9 cellular contexts compared by ENCODE assay signal in genomic region chr12:56256326-56256960, GRCh38. TPM values are rescaled to one million over a fixed set of nuclear protein-coding genes. Genes with fewer than 3 reads are reported as not detected.
DNase-seq lines count a peak whose midpoint lies in the region; ATAC-seq and TF ChIP-seq lines count a peak whose summit lies in the region.
"Had no signal": no experiment of that assay in that cellular context is flagged by ENCODE, and none has a peak within 500 bp of the region (broad histone marks: within the 10 kb centered on the region; RNA-seq: fewer than 3 reads in every experiment).

No MANE protein-coding gene starts in this region.

- H3K36me3 Mint-ChIP-seq in endodermal cell (ENCODE audit: low read depth) (peaks cover 47% of the 10 kb centered on the region), osteocyte (ENCODE audit: unreplicated experiment) (peaks cover 26% of the 10 kb centered on the region)

- H3F3A ChIP-seq in DOHH2 (ENCODE audit: control insufficient read depth, insufficient read depth) (peaks cover 3% of the 10 kb centered on the region), PC-9 (ENCODE audit: insufficient read depth, low read depth) (peaks cover 13% of the 10 kb centered on the region; the same call in 1 of the 2 replicates)

- H3K36me3 ChIP-seq in DOHH2 (ENCODE audit: control insufficient read depth, low read length) (peaks cover 57% of the 10 kb centered on the region), PC-9 (ENCODE audit: low read depth) (peaks cover 31% of the 10 kb centered on the region), endodermal cell (ENCODE audit: control insufficient read depth, insufficient read depth, low read length) (peaks cover 53% of the 10 kb centered on the region)

- H3K27me3 ChIP-seq in DOHH2 (ENCODE audit: control insufficient read depth, low read length) (no peaks in the 10 kb centered on the region), PC-9 (ENCODE audit: insufficient read depth, low read depth) (no peaks in the 10 kb centered on the region), endodermal cell (ENCODE audit: control insufficient read depth, insufficient read depth, low read length, poor library complexity, severe bottlenecking) (no peaks in the 10 kb centered on the region)

- POLR2A ChIA-PET in PC-9 (lab: Charles Lee; ENCODE audit: unreplicated experiment), result interaction anchor here (0.6 kb wide), 1 partner anchor 143 kb away, joined by 3 read pairs; no protein-coding TSS in a partner anchor

- TF ChIP-seq CTCF in DOHH2 (IDR thresholded peaks at IDR 0.05; ENCODE audit: low read depth, low read length, poor library complexity, severe bottlenecking) (no peak), PC-9 (conservative IDR thresholded peaks at IDR 0.05) (no peak), endodermal cell (conservative IDR thresholded peaks at IDR 0.05) (peak; percentile 52), osteocyte (IDR thresholded peaks at IDR 0.05) (peak; percentile 14)

- H3K27ac ChIP-seq in DOHH2 (ENCODE audit: low read depth, low read length), result no peak overlapping the region
- no peak overlapping the region for H3K27ac ChIP-seq in PC-9
- no peak overlapping the region for H3K27ac ChIP-seq in endodermal cell (ENCODE audit: low read depth, low read length)

- H3K79me2 ChIP-seq in DOHH2 (ENCODE audit: control insufficient read depth, low read length) (peaks cover 25% of the 10 kb centered on the region), PC-9 (ENCODE audit: low read depth) (peaks cover 26% of the 10 kb centered on the region)

- intact Hi-C loops in PC-9 (cut with micrococcal nuclease; ENCODE audit: unreplicated experiment), result no loop called here

- no TSS peak for BruUV-seq in PC-9 (replicated peaks; lab: Mats Ljungman, UMichigan)

- H3K9me2 ChIP-seq in DOHH2 (replicated peaks; ENCODE audit: control insufficient read depth, low read length) (no peaks in the 10 kb centered on the region), PC-9 (ENCODE audit: insufficient read depth) (no peaks in the 10 kb centered on the region; the same call in 1 of the 2 replicates)

- H3K9me3 ChIP-seq in DOHH2 (ENCODE audit: control insufficient read depth, insufficient read depth, low read length) (no peaks in the 10 kb centered on the region), PC-9 (ENCODE audit: insufficient read depth, low read depth) (no peaks in the 10 kb centered on the region), endodermal cell (ENCODE audit: control insufficient read depth, low read length) (no peaks in the 10 kb centered on the region)

- H3K4me3 ChIP-seq in DOHH2 (ENCODE audit: low read length), result peak overlapping the region; percentile 100; the same call in 1 of the 2 replicates
- H3K4me3 ChIP-seq in PC-9, result no peak overlapping the region; the same call in 1 of the 2 replicates
- H3K4me3 ChIP-seq in endodermal cell (ENCODE audit: low read length), result peak overlapping the region; percentile 96

- CTCF ChIA-PET in PC-9 (lab: Charles Lee), result no interaction called here

- H3K4me3 Mint-ChIP-seq in endodermal cell (peak overlapping the region; percentile 95), osteocyte (ENCODE audit: unreplicated experiment) (peak overlapping the region; percentile 93)

- peak overlapping the region; percentile 6 for H3K27ac Mint-ChIP-seq in endodermal cell
- H3K27ac Mint-ChIP-seq in osteocyte (ENCODE audit: unreplicated experiment), result peak overlapping the region; percentile 87

- H2AFZ ChIP-seq in PC-9, result no peak overlapping the region

- no peaks in the 10 kb centered on the region for H3K9me3 Mint-ChIP-seq in endodermal cell
- no peaks in the 10 kb centered on the region for H3K9me3 Mint-ChIP-seq in osteocyte (ENCODE audit: unreplicated experiment)

- ATAC-seq in GM18868 (IDR thresholded peaks at IDR 0.05; ENCODE audit: unreplicated experiment), result no peak
- no peak for ATAC-seq in GM19023 (IDR thresholded peaks at IDR 0.05; ENCODE audit: unreplicated experiment)

- H3K27me3 Mint-ChIP-seq in endodermal cell (ENCODE audit: insufficient read depth) (no peaks in the 10 kb centered on the region), osteocyte (ENCODE audit: unreplicated experiment) (no peaks in the 10 kb centered on the region)

- H3K4me1 Mint-ChIP-seq in endodermal cell (peaks cover 19% of the 10 kb centered on the region), osteocyte (ENCODE audit: unreplicated experiment) (peaks cover 29% of the 10 kb centered on the region)

- DNase-seq in PC-9, result no peak
- peak; percentile 81 for DNase-seq in endodermal cell
- DNase-seq in osteocyte (ENCODE audit: extremely low spot score, unreplicated experiment), result no peak
- DNase-seq in effector CD8-positive, alpha-beta T cell (lab: John Stamatoyannopoulos, UW), result no peak
- no peak for DNase-seq in NCI-H2107 (lab: John Stamatoyannopoulos, UW)
- DNase-seq: NCI-H69 had no signal

- peaks cover 20% of the 10 kb centered on the region for H3K4me1 ChIP-seq in DOHH2 (ENCODE audit: control insufficient read depth, low read length)
- H3K4me1 ChIP-seq in PC-9 (replicated peaks; ENCODE audit: insufficient read depth), result peaks cover 22% of the 10 kb centered on the region
- no peaks in the 10 kb centered on the region for H3K4me1 ChIP-seq in endodermal cell (ENCODE audit: control insufficient read depth, insufficient read depth, low read length)

- H4K20me1 ChIP-seq in DOHH2 (ENCODE audit: control insufficient read depth, insufficient read depth, low read depth, low read length) (no peaks in the 10 kb centered on the region), PC-9 (ENCODE audit: insufficient read depth) (peaks cover 19% of the 10 kb centered on the region)

- 59% methylated on average over 4 of the region's 4 CpGs; no CpG with 5 or more reads in 1 of the 2 experiments for WGBS in endodermal cell (ENCODE audit: insufficient coverage in 1 of 2, insufficient read length in 1 of 2), 2 experiments

- no peak overlapping the region for H3K9ac ChIP-seq in endodermal cell (ENCODE audit: extremely low read depth, low read length, poor library complexity, severe bottlenecking)

- H3K4me2 ChIP-seq in DOHH2 (ENCODE audit: low read length), result peak overlapping the region; percentile 100
- peak overlapping the region; percentile 96 for H3K4me2 ChIP-seq in PC-9

RNA-seq across cellular contexts. Expression of gene ANKRD52, which starts 1.7 kb away (rescaled TPM):
- total RNA-seq in PC-9 (2021), result 59.4 and 62.8 TPM in 2 replicates
- 10 to 100 TPM; 39.3 to 54.9 TPM for total RNA-seq in endodermal cell
- polyA plus RNA-seq in endodermal cell (2013, experiment 1 of 2), result 22.7 TPM
- 20.4 TPM for polyA plus RNA-seq in endodermal cell (2013, experiment 2 of 2)
- 67.7 and 75.4 TPM in 2 replicates for total RNA-seq in osteocyte

RNA-seq across cellular contexts. Expression of gene COQ10A, which starts 10.3 kb away (rescaled TPM):
- total RNA-seq in PC-9 (2021) (6.5 and 6.9 TPM in 2 replicates), endodermal cell (10 to 100 TPM; 20.5 to 23.2 TPM), osteocyte (12.8 and 14.4 TPM in 2 replicates)
- polyA plus RNA-seq in endodermal cell (2013, experiment 1 of 2), result 23.1 TPM
- polyA plus RNA-seq in endodermal cell (2013, experiment 2 of 2), result 17.5 TPM

RNA-seq across cellular contexts. Expression of gene SLC39A5, which starts 26.6 kb away (rescaled TPM):
- total RNA-seq in PC-9 (2021) (0.87 and 2.8 TPM in 2 replicates), endodermal cell (1 to 10 TPM; 2.5 to 3.2 TPM), osteocyte (0.81 TPM in 1 of 2 replicates, not detected in the other)
- polyA plus RNA-seq in endodermal cell (2013, experiment 1 of 2), result 3.1 TPM
- 1.6 TPM for polyA plus RNA-seq in endodermal cell (2013, experiment 2 of 2)

RNA-seq across cellular contexts. Expression of gene NABP2, which starts 32.3 kb away (rescaled TPM):
- total RNA-seq in PC-9 (2021) (58.2 and 68.5 TPM in 2 replicates), endodermal cell (10 to 100 TPM; 27.0 to 35.1 TPM), osteocyte (42.1 and 45.3 TPM in 2 replicates)
- 43.7 TPM for polyA plus RNA-seq in endodermal cell (2013, experiment 1 of 2)
- 41.2 TPM for polyA plus RNA-seq in endodermal cell (2013, experiment 2 of 2)

RNA-seq across cellular contexts. Expression of gene RNF41, which starts 34.7 kb away (rescaled TPM):
- 29.5 and 33.4 TPM in 2 replicates for total RNA-seq in PC-9 (2021)
- 10 to 100 TPM; 45.8 to 48.9 TPM for total RNA-seq in endodermal cell
- polyA plus RNA-seq in endodermal cell (2013, experiment 1 of 2), result 41.5 TPM
- 40.9 TPM for polyA plus RNA-seq in endodermal cell (2013, experiment 2 of 2)
- 71.2 and 77.8 TPM in 2 replicates for total RNA-seq in osteocyte

Comparison
In these comparisons a context has a peak if more than half of its experiments do, and no peak if none do; other contexts are left out.
1. CTCF ChIP-seq: peak in endodermal cell (single experiment) and osteocyte (single experiment); none in DOHH2 (single experiment) and PC-9 (single experiment).